In genomic region chr19:55099557-55100506, GRCh38 we compare ENCODE assay signal across 1 cellular context.
TF ChIP-seq lines count a peak whose summit lies in the region.

No MANE protein-coding gene starts in this region.

TF ChIP-seq in HCT116, 20 proteins besides CTCF, POLR2A, EP300 and RAD21 (continued from another document):
- TF ChIP-seq REST (IDR thresholded peaks at IDR 0.05; ENCODE audit: low read depth) (no peak), FOSL1 (IDR thresholded peaks at IDR 0.05; ENCODE audit: low read depth) (no peak), EGR1 (IDR thresholded peaks at IDR 0.05; ENCODE audit: low read depth) (no peak), TCF7L2 (IDR thresholded peaks at IDR 0.05; ENCODE audit: borderline replicate concordance, extremely low read depth, insufficient read depth, insufficient read length) (no peak), JUND (IDR thresholded peaks at IDR 0.05) (no peak)
